Comparison of ENCODE assay signal across 1 cellular context in the genomic region with DNA sequence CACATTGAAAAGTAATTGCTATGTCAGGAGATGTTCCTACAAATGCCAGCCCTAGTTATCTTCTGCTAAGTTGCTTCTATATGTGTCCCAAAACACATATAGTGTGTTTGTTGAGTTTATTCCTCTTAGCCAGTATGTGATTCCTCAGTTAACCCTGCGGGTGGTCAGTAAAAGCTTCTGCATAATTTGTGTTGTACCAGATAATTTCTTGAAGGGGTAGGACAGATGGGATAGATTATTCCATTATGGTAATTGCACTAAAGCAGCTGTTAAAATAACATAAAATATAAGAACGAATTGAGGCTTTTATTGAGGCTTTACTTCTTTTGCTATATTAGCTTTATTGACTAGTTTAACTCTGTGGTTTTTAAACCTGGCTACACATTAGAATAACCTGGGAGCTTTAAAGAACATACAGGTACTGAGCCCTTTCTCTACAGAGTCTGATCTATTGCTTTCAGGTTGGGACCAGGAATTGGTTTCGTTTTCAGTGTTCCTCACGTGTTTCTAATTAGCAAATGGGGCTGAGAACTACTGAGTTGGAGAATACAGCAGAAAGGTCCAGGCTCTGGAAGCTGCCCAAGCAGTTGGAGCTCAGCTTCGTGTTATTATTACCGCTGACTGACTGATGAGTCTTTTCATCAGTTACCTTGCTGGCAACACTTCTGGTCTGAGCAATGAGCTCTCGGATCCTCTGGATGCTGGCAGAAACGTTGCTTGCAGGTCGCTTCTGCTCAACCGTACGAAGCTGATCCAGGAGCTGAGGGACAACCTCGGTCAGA.
TF ChIP-seq lines count a peak whose summit lies in the region.

No MANE protein-coding gene starts in this region.

TF ChIP-seq in HepG2, 621 proteins besides CTCF, POLR2A, EP300 and RAD21:
- no peak for TF ChIP-seq ZNF556 (CRISPR knock-in tag; IDR thresholded peaks at IDR 0.05; ENCODE audit: borderline replicate concordance)
- TF ChIP-seq, protein P1, sequence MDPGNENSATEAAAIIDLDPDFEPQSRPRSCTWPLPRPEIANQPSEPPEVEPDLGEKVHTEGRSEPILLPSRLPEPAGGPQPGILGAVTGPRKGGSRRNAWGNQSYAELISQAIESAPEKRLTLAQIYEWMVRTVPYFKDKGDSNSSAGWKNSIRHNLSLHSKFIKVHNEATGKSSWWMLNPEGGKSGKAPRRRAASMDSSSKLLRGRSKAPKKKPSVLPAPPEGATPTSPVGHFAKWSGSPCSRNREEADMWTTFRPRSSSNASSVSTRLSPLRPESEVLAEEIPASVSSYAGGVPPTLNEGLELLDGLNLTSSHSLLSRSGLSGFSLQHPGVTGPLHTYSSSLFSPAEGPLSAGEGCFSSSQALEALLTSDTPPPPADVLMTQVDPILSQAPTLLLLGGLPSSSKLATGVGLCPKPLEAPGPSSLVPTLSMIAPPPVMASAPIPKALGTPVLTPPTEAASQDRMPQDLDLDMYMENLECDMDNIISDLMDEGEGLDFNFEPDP (CRISPR knock-in tag; conservative IDR thresholded peaks at IDR 0.05), result no peak
- no peak for TF ChIP-seq CENPX (CRISPR knock-in tag; IDR thresholded peaks at IDR 0.05)
- TF ChIP-seq BHLHE40 (IDR thresholded peaks at IDR 0.05; ENCODE audit: low read length), result peak; percentile 53; the same call in 1 of the 2 replicates
- TF ChIP-seq ZNF296 (CRISPR knock-in tag; conservative IDR thresholded peaks at IDR 0.05), result no peak
- peak; percentile 13; the same call in 1 of the 2 replicates for TF ChIP-seq ZNF605 (CRISPR knock-in tag; IDR thresholded peaks at IDR 0.05)
- TF ChIP-seq, protein P2, sequence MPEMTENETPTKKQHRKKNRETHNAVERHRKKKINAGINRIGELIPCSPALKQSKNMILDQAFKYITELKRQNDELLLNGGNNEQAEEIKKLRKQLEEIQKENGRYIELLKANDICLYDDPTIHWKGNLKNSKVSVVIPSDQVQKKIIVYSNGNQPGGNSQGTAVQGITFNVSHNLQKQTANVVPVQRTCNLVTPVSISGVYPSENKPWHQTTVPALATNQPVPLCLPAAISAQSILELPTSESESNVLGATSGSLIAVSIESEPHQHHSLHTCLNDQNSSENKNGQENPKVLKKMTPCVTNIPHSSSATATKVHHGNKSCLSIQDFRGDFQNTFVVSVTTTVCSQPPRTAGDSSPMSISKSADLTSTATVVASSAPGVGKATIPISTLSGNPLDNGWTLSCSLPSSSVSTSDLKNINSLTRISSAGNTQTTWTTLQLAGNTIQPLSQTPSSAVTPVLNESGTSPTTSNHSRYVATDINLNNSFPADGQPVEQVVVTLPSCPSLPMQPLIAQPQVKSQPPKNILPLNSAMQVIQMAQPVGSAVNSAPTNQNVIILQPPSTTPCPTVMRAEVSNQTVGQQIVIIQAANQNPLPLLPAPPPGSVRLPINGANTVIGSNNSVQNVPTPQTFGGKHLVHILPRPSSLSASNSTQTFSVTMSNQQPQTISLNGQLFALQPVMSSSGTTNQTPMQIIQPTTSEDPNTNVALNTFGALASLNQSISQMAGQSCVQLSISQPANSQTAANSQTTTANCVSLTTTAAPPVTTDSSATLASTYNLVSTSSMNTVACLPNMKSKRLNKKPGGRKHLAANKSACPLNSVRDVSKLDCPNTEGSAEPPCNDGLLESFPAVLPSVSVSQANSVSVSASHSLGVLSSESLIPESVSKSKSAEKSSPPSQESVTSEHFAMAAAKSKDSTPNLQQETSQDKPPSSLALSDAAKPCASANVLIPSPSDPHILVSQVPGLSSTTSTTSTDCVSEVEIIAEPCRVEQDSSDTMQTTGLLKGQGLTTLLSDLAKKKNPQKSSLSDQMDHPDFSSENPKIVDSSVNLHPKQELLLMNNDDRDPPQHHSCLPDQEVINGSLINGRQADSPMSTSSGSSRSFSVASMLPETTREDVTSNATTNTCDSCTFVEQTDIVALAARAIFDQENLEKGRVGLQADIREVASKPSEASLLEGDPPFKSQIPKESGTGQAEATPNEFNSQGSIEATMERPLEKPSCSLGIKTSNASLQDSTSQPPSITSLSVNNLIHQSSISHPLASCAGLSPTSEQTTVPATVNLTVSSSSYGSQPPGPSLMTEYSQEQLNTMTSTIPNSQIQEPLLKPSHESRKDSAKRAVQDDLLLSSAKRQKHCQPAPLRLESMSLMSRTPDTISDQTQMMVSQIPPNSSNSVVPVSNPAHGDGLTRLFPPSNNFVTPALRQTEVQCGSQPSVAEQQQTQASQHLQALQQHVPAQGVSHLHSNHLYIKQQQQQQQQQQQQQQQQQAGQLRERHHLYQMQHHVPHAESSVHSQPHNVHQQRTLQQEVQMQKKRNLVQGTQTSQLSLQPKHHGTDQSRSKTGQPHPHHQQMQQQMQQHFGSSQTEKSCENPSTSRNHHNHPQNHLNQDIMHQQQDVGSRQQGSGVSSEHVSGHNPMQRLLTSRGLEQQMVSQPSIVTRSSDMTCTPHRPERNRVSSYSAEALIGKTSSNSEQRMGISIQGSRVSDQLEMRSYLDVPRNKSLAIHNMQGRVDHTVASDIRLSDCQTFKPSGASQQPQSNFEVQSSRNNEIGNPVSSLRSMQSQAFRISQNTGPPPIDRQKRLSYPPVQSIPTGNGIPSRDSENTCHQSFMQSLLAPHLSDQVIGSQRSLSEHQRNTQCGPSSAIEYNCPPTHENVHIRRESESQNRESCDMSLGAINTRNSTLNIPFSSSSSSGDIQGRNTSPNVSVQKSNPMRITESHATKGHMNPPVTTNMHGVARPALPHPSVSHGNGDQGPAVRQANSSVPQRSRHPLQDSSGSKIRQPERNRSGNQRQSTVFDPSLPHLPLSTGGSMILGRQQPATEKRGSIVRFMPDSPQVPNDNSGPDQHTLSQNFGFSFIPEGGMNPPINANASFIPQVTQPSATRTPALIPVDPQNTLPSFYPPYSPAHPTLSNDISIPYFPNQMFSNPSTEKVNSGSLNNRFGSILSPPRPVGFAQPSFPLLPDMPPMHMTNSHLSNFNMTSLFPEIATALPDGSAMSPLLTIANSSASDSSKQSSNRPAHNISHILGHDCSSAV (CRISPR knock-in tag; IDR thresholded peaks at IDR 0.05; ENCODE audit: borderline replicate concordance), result no peak
- TF ChIP-seq ZEB1 (IDR thresholded peaks at IDR 0.05; ENCODE audit: insufficient replicate concordance, low read depth), result peak; percentile 2
- TF ChIP-seq, protein P3, sequence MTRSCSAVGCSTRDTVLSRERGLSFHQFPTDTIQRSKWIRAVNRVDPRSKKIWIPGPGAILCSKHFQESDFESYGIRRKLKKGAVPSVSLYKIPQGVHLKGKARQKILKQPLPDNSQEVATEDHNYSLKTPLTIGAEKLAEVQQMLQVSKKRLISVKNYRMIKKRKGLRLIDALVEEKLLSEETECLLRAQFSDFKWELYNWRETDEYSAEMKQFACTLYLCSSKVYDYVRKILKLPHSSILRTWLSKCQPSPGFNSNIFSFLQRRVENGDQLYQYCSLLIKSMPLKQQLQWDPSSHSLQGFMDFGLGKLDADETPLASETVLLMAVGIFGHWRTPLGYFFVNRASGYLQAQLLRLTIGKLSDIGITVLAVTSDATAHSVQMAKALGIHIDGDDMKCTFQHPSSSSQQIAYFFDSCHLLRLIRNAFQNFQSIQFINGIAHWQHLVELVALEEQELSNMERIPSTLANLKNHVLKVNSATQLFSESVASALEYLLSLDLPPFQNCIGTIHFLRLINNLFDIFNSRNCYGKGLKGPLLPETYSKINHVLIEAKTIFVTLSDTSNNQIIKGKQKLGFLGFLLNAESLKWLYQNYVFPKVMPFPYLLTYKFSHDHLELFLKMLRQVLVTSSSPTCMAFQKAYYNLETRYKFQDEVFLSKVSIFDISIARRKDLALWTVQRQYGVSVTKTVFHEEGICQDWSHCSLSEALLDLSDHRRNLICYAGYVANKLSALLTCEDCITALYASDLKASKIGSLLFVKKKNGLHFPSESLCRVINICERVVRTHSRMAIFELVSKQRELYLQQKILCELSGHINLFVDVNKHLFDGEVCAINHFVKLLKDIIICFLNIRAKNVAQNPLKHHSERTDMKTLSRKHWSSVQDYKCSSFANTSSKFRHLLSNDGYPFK (CRISPR knock-in tag; IDR thresholded peaks at IDR 0.05; ENCODE audit: borderline replicate concordance), result no peak
- TF ChIP-seq ZNF331 (CRISPR knock-in tag; IDR thresholded peaks at IDR 0.05), result no peak
- 0 out of 2 replicates have a peak, but pooled peaks have one; percentile 6 for TF ChIP-seq SMAD3 (CRISPR knock-in tag; IDR thresholded peaks at IDR 0.05)
- TF ChIP-seq ZNF883 (CRISPR knock-in tag; IDR thresholded peaks at IDR 0.05; ENCODE audit: not compliant biosample characterization), result peak; percentile 4
